In genomic region chr12:120720972-120721801, GRCh38 we compare ENCODE assay signal across 14 cellular contexts. TPM values are rescaled to one million over a fixed set of nuclear protein-coding genes. Genes with fewer than 3 reads are reported as not detected.
DNase-seq lines count a peak whose midpoint lies in the region; ATAC-seq and TF ChIP-seq lines count a peak whose summit lies in the region.
"Had no signal": no experiment of that assay in that cellular context is flagged by ENCODE, and none has a peak within 500 bp of the region (broad histone marks: within the 10 kb centered on the region; RNA-seq: fewer than 3 reads in every experiment).

No MANE protein-coding gene starts in this region.

- H3K27me3 ChIP-seq in BLaER1 treated with 17β-estradiol and CSF1 and Interleukin-3, amounts not matched to agents 10 nM and 100 nM = no peaks in the 10 kb centered on the region
- H3K27me3 ChIP-seq in Karpas-422 (ENCODE audit: low read length) (no peaks in the 10 kb centered on the region), dorsolateral prefrontal cortex (no peaks in the 10 kb centered on the region), trophoblast cell (ENCODE audit: insufficient read depth, low read length) (no peaks in the 10 kb centered on the region)

- no peaks in the 10 kb centered on the region for H3K9me3 ChIP-seq in BLaER1 treated with 17β-estradiol and CSF1 and Interleukin-3, amounts not matched to agents 10 nM and 100 nM (replicated peaks in 1 of 11)
- H3K9me3 ChIP-seq in Karpas-422 (ENCODE audit: low read length) (no peaks in the 10 kb centered on the region), trophoblast cell (ENCODE audit: insufficient read depth, low read depth, low read length) (no peaks in the 10 kb centered on the region)
- H3K9me3 ChIP-seq: thoracic aorta had no signal

- H3K79me1 ChIP-seq in trophoblast cell (ENCODE audit: low read length) = peaks cover 4% of the 10 kb centered on the region

- no peak for DNase-seq in Karpas-422
- no peak for DNase-seq in dorsolateral prefrontal cortex
- no peak for DNase-seq in trophoblast cell
- DNase-seq in NCI-H2107 treated with DMSO at 0.1 percent for 48 hours (lab: John Stamatoyannopoulos, UW; ENCODE audit: unreplicated experiment) = no peak
- no peak for DNase-seq in NCI-H748 (lab: John Stamatoyannopoulos, UW; ENCODE audit: unreplicated experiment)
- DNase-seq in hippocampal formation (lab: John Stamatoyannopoulos, UW) = no peak
- DNase-seq: activated CD8-positive, alpha-beta T cell treated with anti-CD3 and anti-CD28 coated beads for 36 hours; NCI-H2029 treated with DMSO at 0.1 percent for 48 hours; NCI-H69; stimulated activated CD4-positive, alpha-beta T cell treated with anti-CD3 and anti-CD28 coated beads, Interleukin-2, amount 100 ng/mL, for 48 hours had no signal

- ATAC-seq in GM18867 (IDR thresholded peaks at IDR 0.05; ENCODE audit: unreplicated experiment) = no peak
- ATAC-seq: activated CD8-positive, alpha-beta T cell treated with anti-CD3 and anti-CD28 coated beads for 36 hours had no signal

- H4K20me1 ChIP-seq in BLaER1 treated with 17β-estradiol and CSF1 and Interleukin-3, amounts not matched to agents 10 nM and 100 nM = peaks cover 0 to 57% (median 34%) of the 10 kb centered on the region in 11 experiments; a peak in 17 of 22 replicates
- H4K20me1 ChIP-seq in Karpas-422 (ENCODE audit: insufficient read depth, low read depth, low read length) = peaks cover 28% of the 10 kb centered on the region

- peak overlapping the region in 9 of 11 experiments; percentile 3 to 27 (median 19); a peak in 8 of 22 replicates for H3K4me2 ChIP-seq in BLaER1 treated with 17β-estradiol and CSF1 and Interleukin-3, amounts not matched to agents 10 nM and 100 nM
- peak overlapping the region; percentile 26 for H3K4me2 ChIP-seq in Karpas-422 (ENCODE audit: low read depth, low read length, poor library complexity, severe bottlenecking)
- H3K4me2 ChIP-seq in trophoblast cell (ENCODE audit: low read length) = no peak overlapping the region

- H4K91ac ChIP-seq in trophoblast cell (ENCODE audit: low read depth, low read length) = no peak overlapping the region

- no peak overlapping the region for H2AFZ ChIP-seq in Karpas-422 (ENCODE audit: low read length)
- H2AFZ ChIP-seq in trophoblast cell (ENCODE audit: insufficient read depth, low read length, poor library complexity) = no peak overlapping the region

- H3K4ac ChIP-seq in trophoblast cell (ENCODE audit: low read depth, low read length) = no peak overlapping the region

- no peak overlapping the region for H4K12ac ChIP-seq in trophoblast cell (ENCODE audit: low read depth, low read length)

- H3K14ac ChIP-seq in trophoblast cell (ENCODE audit: low read length) = no peak overlapping the region

- peaks cover 26 to 56% (median 50%) of the 10 kb centered on the region in 10 experiments for H3K4me1 ChIP-seq in BLaER1 treated with 17β-estradiol and CSF1 and Interleukin-3, amounts not matched to agents 10 nM and 100 nM
- H3K4me1 ChIP-seq in Karpas-422 (ENCODE audit: low read length) (peaks cover 36% of the 10 kb centered on the region), trophoblast cell (ENCODE audit: control insufficient read depth in 1 of 2, insufficient read depth in 2 of 2, low read length in 2 of 2) (peaks cover 3 to 7% of the 10 kb centered on the region in 2 experiments)

- H2BK12ac ChIP-seq in trophoblast cell (ENCODE audit: low read length) = no peak overlapping the region

- H3K9ac ChIP-seq in BLaER1 treated with 17β-estradiol and CSF1 and Interleukin-3, amounts not matched to agents 10 nM and 100 nM = peak overlapping the region in 4 of 11 experiments; percentile 2 to 32 (median 28); a peak in 4 of 22 replicates
- H3K9ac ChIP-seq in Karpas-422 (ENCODE audit: low read length) (peak overlapping the region; percentile 3), trophoblast cell (ENCODE audit: low read length) (no peak overlapping the region)

- no peak overlapping the region for H4K8ac ChIP-seq in trophoblast cell (ENCODE audit: low read depth, low read length)

- peaks cover 70 to 88% (median 84%) of the 10 kb centered on the region in 11 experiments for H3K36me3 ChIP-seq in BLaER1 treated with 17β-estradiol and CSF1 and Interleukin-3, amounts not matched to agents 10 nM and 100 nM
- H3K36me3 ChIP-seq in Karpas-422 (ENCODE audit: insufficient read depth, low read length) (peaks cover 54% of the 10 kb centered on the region), trophoblast cell (ENCODE audit: control insufficient read depth in 1 of 2, insufficient read depth in 2 of 2, low read length in 2 of 2) (peaks cover 38 to 55% of the 10 kb centered on the region in 2 experiments)

- WGBS in trophoblast cell (ENCODE audit: extremely low coverage, insufficient coverage, insufficient read length) = no CpG with 5 or more reads among the region's 10 CpGs

- intact Hi-C loops in dorsolateral prefrontal cortex (cut with DNase I) = loop anchor here (5.0 to 10.0 kb wide), 3 partner anchors 94 to 184 kb away; partner anchors contain the start of gene SPPL3 (in 2 of the 2)

- no peak for TF ChIP-seq CTCF in dorsolateral prefrontal cortex (IDR thresholded peaks at IDR 0.05 in 54 of 56, conservative IDR thresholded peaks at IDR 0.05 in 2 of 56; ENCODE audit: low read depth in 1 of 56, partially characterized antibody in 56 of 56)

- no peak overlapping the region for H2AK5ac ChIP-seq in trophoblast cell (ENCODE audit: low read length)

- H3K27ac ChIP-seq in BLaER1 treated with 17β-estradiol and CSF1 and Interleukin-3, amounts not matched to agents 10 nM and 100 nM = peak overlapping the region in 1 of 11 experiments; percentile 1; a peak in 1 of 22 replicates
- no peak overlapping the region for H3K27ac ChIP-seq in Karpas-422 (ENCODE audit: low read length)
- H3K27ac ChIP-seq in dorsolateral prefrontal cortex = peak overlapping the region in 55 of 59 donors; percentile 0 to 93 (median 68)
- H3K27ac ChIP-seq in trophoblast cell (ENCODE audit: low read depth, low read length) = no peak overlapping the region
- H3K27ac ChIP-seq: epithelial cell of prostate, thoracic aorta had no signal

- H3K9me2 ChIP-seq in Karpas-422 (replicated peaks; ENCODE audit: insufficient read depth, low read length) = no peaks in the 10 kb centered on the region

- H3K79me2 ChIP-seq in Karpas-422 (ENCODE audit: low read length) (no peaks in the 10 kb centered on the region), trophoblast cell (ENCODE audit: control insufficient read depth, insufficient read depth, low read length, poor library complexity) (no peaks in the 10 kb centered on the region)

- H2BK120ac ChIP-seq in trophoblast cell (ENCODE audit: insufficient read depth, low read length, poor library complexity) = no peak overlapping the region

- no peak overlapping the region for H3K23ac ChIP-seq in trophoblast cell (ENCODE audit: low read length)

- no peak overlapping the region for H3K18ac ChIP-seq in trophoblast cell (ENCODE audit: low read length)

- no peak overlapping the region for H3K4me3 ChIP-seq in BLaER1 treated with 17β-estradiol and CSF1 and Interleukin-3, amounts not matched to agents 10 nM and 100 nM
- H3K4me3 ChIP-seq in Karpas-422 (ENCODE audit: low read length) = no peak overlapping the region
- no peak overlapping the region for H3K4me3 ChIP-seq in dorsolateral prefrontal cortex
- peak overlapping the region; percentile 39 for H3K4me3 ChIP-seq in trophoblast cell (ENCODE audit: low read depth, low read length)
- H3K4me3 ChIP-seq: thoracic aorta had no signal

- H2BK5ac ChIP-seq in trophoblast cell (ENCODE audit: low read depth, low read length, poor library complexity) = no peak overlapping the region

RNA-seq across cellular contexts. Expression of gene ACADS, which starts 4.4 kb away (rescaled TPM):
- total RNA-seq in Karpas-422 (2014; rRNA removed; shearing (Covaris generic); ENCODE audit: low replicate concordance) = 5.2 and 7.3 TPM in 2 replicates
- 10 to 100 TPM in 107 of 120 experiments, 1 to 10 TPM in 13; 6.5 to 27.7 (median 14.2) TPM for total RNA-seq in dorsolateral prefrontal cortex
- polyA plus RNA-seq in trophoblast cell (2013) = 4.4 and 4.6 TPM in 2 replicates

RNA-seq across cellular contexts. Expression of gene UNC119B, which starts 10.9 kb away (rescaled TPM):
- total RNA-seq in Karpas-422 (2014; rRNA removed; shearing (Covaris generic); ENCODE audit: low replicate concordance) = 19.7 and 28.8 TPM in 2 replicates
- total RNA-seq in dorsolateral prefrontal cortex = 10 to 100 TPM; 19.6 to 43.0 (median 27.2) TPM
- 14.7 and 15.2 TPM in 2 replicates for polyA plus RNA-seq in trophoblast cell (2013)

RNA-seq across cellular contexts. Expression of gene MLEC, which starts 34.2 kb away (rescaled TPM):
- total RNA-seq in Karpas-422 (2014; rRNA removed; shearing (Covaris generic); ENCODE audit: low replicate concordance) = 80.8 and 88.3 TPM in 2 replicates
- 10 to 100 TPM; 50.4 to 97.1 (median 73.3) TPM for total RNA-seq in dorsolateral prefrontal cortex
- polyA plus RNA-seq in trophoblast cell (2013) = 83.1 and 85.1 TPM in 2 replicates

Comparison
In these comparisons a context has a peak if more than half of its experiments do, and no peak if none do; other contexts are left out.
1. H3K27ac ChIP-seq: peak in dorsolateral prefrontal cortex (55 of 59); none in Karpas-422 (single experiment) and trophoblast cell (single experiment).